Comparison of ENCODE assay signal across 10 cellular contexts in the genomic region with DNA sequence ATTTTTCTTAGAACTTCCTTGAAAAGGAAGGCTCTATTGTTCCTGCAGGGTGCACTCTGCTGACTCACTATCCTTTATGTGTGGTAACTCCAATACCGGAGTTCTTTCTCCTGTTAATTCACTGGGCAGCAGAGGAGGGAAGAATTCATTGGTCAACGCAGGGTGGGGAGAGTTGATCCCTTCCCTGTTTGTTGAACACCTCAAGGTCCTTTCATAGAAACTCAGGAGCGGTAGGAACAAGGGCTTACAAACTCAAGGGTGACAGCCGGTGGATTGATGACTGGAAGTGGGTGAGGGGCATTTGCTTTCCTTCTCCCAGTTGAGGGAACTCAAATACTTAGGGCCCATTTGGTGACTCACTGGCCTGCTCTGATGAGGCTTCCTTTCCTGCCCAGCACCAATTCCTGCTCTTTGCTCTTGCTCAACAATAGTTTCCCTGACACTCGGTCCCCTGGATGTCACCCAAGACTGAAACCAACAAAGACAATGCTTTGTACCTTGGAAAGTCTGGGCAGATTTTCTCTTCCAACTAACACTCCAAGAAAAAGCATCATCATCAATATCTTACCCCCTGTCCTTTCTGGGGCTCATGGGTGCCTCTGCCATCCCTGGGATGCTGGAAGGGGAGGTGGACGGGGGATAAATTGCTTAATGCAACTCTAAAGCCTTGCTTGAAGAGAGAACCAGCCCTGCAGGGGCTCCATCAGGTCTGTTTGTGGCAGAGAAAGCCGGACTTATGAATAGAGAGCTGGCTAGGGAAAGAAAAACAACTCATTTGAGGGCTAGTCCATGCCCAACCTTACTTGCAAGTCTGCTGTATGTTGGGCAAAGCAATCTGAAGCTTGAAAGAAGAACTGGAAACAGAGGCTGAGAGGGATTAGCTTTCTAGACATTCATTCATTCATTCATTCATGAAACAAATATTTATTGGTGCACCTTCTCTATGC. TPM values are rescaled to one million over a fixed set of nuclear protein-coding genes. Genes with fewer than 3 reads are reported as not detected.
DNase-seq lines count a peak whose midpoint lies in the region; ATAC-seq and TF ChIP-seq lines count a peak whose summit lies in the region.
"Had no signal": no experiment of that assay in that cellular context is flagged by ENCODE, and none has a peak within 500 bp of the region (broad histone marks: within the 10 kb centered on the region; RNA-seq: fewer than 3 reads in every experiment).

No MANE protein-coding gene starts in this region.

- H3K36me3 ChIP-seq in adipocyte (ENCODE audit: control insufficient read depth, insufficient read depth, low read length, severe bottlenecking) (no peaks in the 10 kb centered on the region), suprapubic skin (no peaks in the 10 kb centered on the region), WERI-Rb-1 (no peaks in the 10 kb centered on the region)

- H3K4me1 ChIP-seq in adipocyte (ENCODE audit: control insufficient read depth, insufficient read depth, low read length) (peaks cover 34% of the 10 kb centered on the region), suprapubic skin (peaks cover 30% of the 10 kb centered on the region)

- H3K9me3 ChIP-seq in adipocyte (ENCODE audit: control insufficient read depth, low read length), result no peaks in the 10 kb centered on the region
- H3K9me3 ChIP-seq in suprapubic skin, result no peaks in the 10 kb centered on the region
- no peaks in the 10 kb centered on the region for H3K9me3 ChIP-seq in WERI-Rb-1 (ENCODE audit: severe bottlenecking)

- TF ChIP-seq POLR2A in suprapubic skin (IDR thresholded peaks at IDR 0.05), result no peak

- no peak overlapping the region for H3K9ac ChIP-seq in adipocyte (ENCODE audit: low read length)

- TF ChIP-seq CTCF in suprapubic skin (IDR thresholded peaks at IDR 0.05), result no peak
- no peak for TF ChIP-seq CTCF in WERI-Rb-1 (IDR thresholded peaks at IDR 0.05; ENCODE audit: low read depth, low read length)

- peak overlapping the region; percentile 16 for H3K27ac ChIP-seq in suprapubic skin
- no peak overlapping the region for H3K27ac ChIP-seq in WERI-Rb-1

- no peak for TF ChIP-seq EP300 in suprapubic skin (IDR thresholded peaks at IDR 0.05)

- no peaks in the 10 kb centered on the region for H3K27me3 ChIP-seq in adipocyte (replicated peaks; ENCODE audit: control insufficient read depth, insufficient read depth, low read length)
- H3K27me3 ChIP-seq in suprapubic skin, result peaks cover 44% of the 10 kb centered on the region
- H3K27me3 ChIP-seq in WERI-Rb-1 (ENCODE audit: insufficient read depth, low read depth, severe bottlenecking), result peaks cover 2% of the 10 kb centered on the region

- ATAC-seq in GM21576 (IDR thresholded peaks at IDR 0.05; ENCODE audit: unreplicated experiment), result no peak
- ATAC-seq: effector memory CD8-positive, alpha-beta T cell had no signal

- H3K4me3 ChIP-seq in adipocyte (ENCODE audit: low read length) (peak overlapping the region; percentile 15), suprapubic skin (no peak overlapping the region), WERI-Rb-1 (ENCODE audit: low read depth, low read length) (no peak overlapping the region)

- 63% methylated on average over 7 of the region's 7 CpGs for WGBS in suprapubic skin

- DNase-seq in NCI-H1092 treated with DMSO at 0.1 percent for 48 hours (lab: John Stamatoyannopoulos, UW) (peak; percentile 24), NCI-H1092 (lab: John Stamatoyannopoulos, UW) (no peak), adipocyte (ENCODE audit: low read depth) (peak; percentile 51), hippocampal formation (lab: John Stamatoyannopoulos, UW) (peak; percentile 39 to 54), suprapubic skin (ENCODE audit: low spot score in 2 of 2) (no peak), WERI-Rb-1 (no peak)
- no peak for DNase-seq in stimulated activated CD4-positive, alpha-beta T cell treated with anti-CD3 and anti-CD28 coated beads, Interleukin-4, amount 100 ng/mL, for 1 hour
- DNase-seq: activated B cell treated with CpG ODN at 0.5 μM for 24 hours; effector memory CD8-positive, alpha-beta T cell had no signal

RNA-seq across cellular contexts. Expression of a gene that starts 9.3 kb away (rescaled TPM):
- 1 to 10 TPM; 5.7 to 7.2 (median 6.6) TPM for total RNA-seq in suprapubic skin
- total RNA-seq: activated B cell treated with CpG ODN at 0.5 μM for 24 hours had no signal

Comparison
In these comparisons a context has a peak if more than half of its experiments do, and no peak if none do; other contexts are left out.
1. DNase-seq: peak in NCI-H1092 treated with DMSO at 0.1 percent for 48 hours (single experiment), adipocyte (single experiment) and hippocampal formation (2 of 2); none in NCI-H1092 (single experiment), suprapubic skin (0 of 2), stimulated activated CD4-positive, alpha-beta T cell treated with anti-CD3 and anti-CD28 coated beads, Interleukin-4, amount 100 ng/mL, for 1 hour (single experiment) and WERI-Rb-1 (single experiment).